ENCODE assay signal across 8 cellular contexts in the genomic region with DNA sequence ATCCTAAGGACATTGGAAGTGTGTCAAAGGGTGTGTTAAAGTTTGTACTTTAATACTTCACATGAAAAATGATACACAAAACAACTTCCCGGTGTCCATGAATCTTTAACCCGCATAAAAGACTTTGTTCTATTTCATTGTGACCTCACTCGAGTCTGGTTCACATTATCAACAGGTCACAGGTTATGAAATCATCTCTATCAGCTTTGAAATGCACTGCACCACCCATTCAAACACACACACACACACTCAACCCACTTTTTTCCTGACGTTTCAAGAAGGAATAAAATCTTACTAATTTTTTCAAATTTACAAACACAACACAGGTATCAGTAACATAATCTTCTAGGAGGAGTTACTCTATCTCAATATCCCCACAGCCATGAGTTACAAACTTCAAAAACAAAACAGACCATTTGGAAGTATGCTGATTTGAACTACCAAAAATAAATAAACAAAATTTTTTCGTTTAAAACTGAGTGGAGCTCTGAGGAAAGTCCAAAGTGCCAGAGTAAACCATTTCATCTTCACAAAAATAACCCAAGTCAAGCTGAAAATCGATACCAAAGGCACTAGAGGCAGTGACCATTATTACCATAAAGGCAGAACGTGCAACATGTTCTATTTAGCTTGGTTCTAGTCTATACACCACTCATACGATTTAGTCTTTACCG. TPM values are rescaled to one million over a fixed set of nuclear protein-coding genes. Genes with fewer than 3 reads are reported as not detected.
DNase-seq lines count a peak whose midpoint lies in the region; ATAC-seq and TF ChIP-seq lines count a peak whose summit lies in the region.
"Had no signal": no experiment of that assay in that cellular context is flagged by ENCODE, and none has a peak within 500 bp of the region (broad histone marks: within the 10 kb centered on the region; RNA-seq: fewer than 3 reads in every experiment).

No MANE protein-coding gene starts in this region.

- H3K9me3 Mint-ChIP-seq in IgD-negative memory B cell, result no peaks in the 10 kb centered on the region
- H3K9me3 Mint-ChIP-seq in osteocyte (ENCODE audit: unreplicated experiment), result no peaks in the 10 kb centered on the region

- DNase-seq in dermis blood vessel endothelial cell, result peak; percentile 32
- no peak for DNase-seq in osteocyte (ENCODE audit: extremely low spot score, unreplicated experiment)
- DNase-seq in GM03348 (ENCODE audit: low spot score), result no peak
- DNase-seq in HK-2 (ENCODE audit: unreplicated experiment), result no peak
- DNase-seq: NCI-H1048, occipital lobe had no signal

- no peak for TF ChIP-seq CTCF in osteocyte (IDR thresholded peaks at IDR 0.05)

- H3K27me3 Mint-ChIP-seq in IgD-negative memory B cell, result no peaks in the 10 kb centered on the region
- H3K27me3 Mint-ChIP-seq in osteocyte (ENCODE audit: unreplicated experiment), result no peaks in the 10 kb centered on the region

- no peak for ATAC-seq in HG02610 (IDR thresholded peaks at IDR 0.05; ENCODE audit: unreplicated experiment)

- peak overlapping the region in 3 of 4 donors; percentile 49 to 72 (median 54) for H3K4me3 Mint-ChIP-seq in IgD-negative memory B cell
- peak overlapping the region; percentile 46 for H3K4me3 Mint-ChIP-seq in osteocyte (ENCODE audit: unreplicated experiment)

- H3K27ac Mint-ChIP-seq in IgD-negative memory B cell (peak overlapping the region; percentile 18 to 46 (median 22)), osteocyte (ENCODE audit: unreplicated experiment) (peak overlapping the region; percentile 2)

- H3K36me3 Mint-ChIP-seq in IgD-negative memory B cell (peaks cover 9% of the 10 kb centered on the region), osteocyte (ENCODE audit: unreplicated experiment) (peaks cover 17% of the 10 kb centered on the region)

- H3K4me1 Mint-ChIP-seq in IgD-negative memory B cell, result peaks cover 22 to 30% (median 27%) of the 10 kb centered on the region in 3 donors
- peaks cover 43% of the 10 kb centered on the region for H3K4me1 Mint-ChIP-seq in osteocyte (ENCODE audit: unreplicated experiment)

RNA-seq across cellular contexts. Expression of gene ACOX1, which starts 2.7 kb away (rescaled TPM):
- 19.3 TPM for polyA plus RNA-seq in IgD-negative memory B cell
- total RNA-seq in dermis blood vessel endothelial cell (68.4 and 79.8 TPM in 2 replicates), osteocyte (48.0 and 53.4 TPM in 2 replicates)

RNA-seq across cellular contexts. Expression of gene TEN1, which starts 2.7 kb away (rescaled TPM):
- 27.0 TPM for polyA plus RNA-seq in IgD-negative memory B cell
- total RNA-seq in dermis blood vessel endothelial cell (14.0 and 20.8 TPM in 2 replicates), osteocyte (23.7 and 25.2 TPM in 2 replicates)

RNA-seq across cellular contexts. Expression of gene CDK3, which starts 24.3 kb away (rescaled TPM):
- 0.71 TPM for polyA plus RNA-seq in IgD-negative memory B cell
- 0.51 and 2.1 TPM in 2 replicates for total RNA-seq in dermis blood vessel endothelial cell
- 8.3 and 9.6 TPM in 2 replicates for total RNA-seq in osteocyte

RNA-seq across cellular contexts. Expression of gene FBF1, which starts 35.5 kb away (rescaled TPM):
- polyA plus RNA-seq in IgD-negative memory B cell, result 1.9 TPM
- 6.2 and 11.6 TPM in 2 replicates for total RNA-seq in dermis blood vessel endothelial cell
- 14.5 and 14.8 TPM in 2 replicates for total RNA-seq in osteocyte

RNA-seq across cellular contexts. Expression of gene EVPL, which starts 50.8 kb away (rescaled TPM):
- not detected for polyA plus RNA-seq in IgD-negative memory B cell
- under 0.01 and 0.05 TPM in 2 replicates for total RNA-seq in dermis blood vessel endothelial cell
- total RNA-seq in osteocyte, result not detected in 2 replicates
- total RNA-seq: occipital lobe had no signal
